ENCODE assay signal across 1 cellular context in the genomic region with DNA sequence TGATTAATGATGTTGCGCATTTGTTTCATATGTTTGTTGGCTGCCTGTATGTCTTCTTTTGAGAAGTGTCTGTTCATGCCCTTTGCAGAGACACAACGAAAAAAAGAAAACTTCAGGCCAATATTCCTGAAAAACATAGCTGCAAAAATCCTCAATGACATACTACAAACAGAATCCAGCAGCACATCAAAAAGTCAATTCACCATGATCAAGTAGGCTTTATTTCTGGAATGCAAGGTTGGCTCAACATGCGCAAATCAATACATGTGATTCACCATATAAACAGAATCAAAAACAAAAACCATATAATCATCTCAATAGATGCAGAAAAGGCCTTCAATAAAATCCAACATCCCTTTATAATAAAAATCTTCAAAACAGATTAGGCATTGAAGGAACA.
TF ChIP-seq lines count a peak whose summit lies in the region.

No MANE protein-coding gene starts in this region.

TF ChIP-seq in K562, 482 proteins besides CTCF, POLR2A, EP300 and RAD21:
- no peak for TF ChIP-seq MECOM (CRISPR knock-in tag; IDR thresholded peaks at IDR 0.05)
- TF ChIP-seq MTA1 (IDR thresholded peaks at IDR 0.05; ENCODE audit: borderline replicate concordance) = no peak
- TF ChIP-seq, protein P1, sequence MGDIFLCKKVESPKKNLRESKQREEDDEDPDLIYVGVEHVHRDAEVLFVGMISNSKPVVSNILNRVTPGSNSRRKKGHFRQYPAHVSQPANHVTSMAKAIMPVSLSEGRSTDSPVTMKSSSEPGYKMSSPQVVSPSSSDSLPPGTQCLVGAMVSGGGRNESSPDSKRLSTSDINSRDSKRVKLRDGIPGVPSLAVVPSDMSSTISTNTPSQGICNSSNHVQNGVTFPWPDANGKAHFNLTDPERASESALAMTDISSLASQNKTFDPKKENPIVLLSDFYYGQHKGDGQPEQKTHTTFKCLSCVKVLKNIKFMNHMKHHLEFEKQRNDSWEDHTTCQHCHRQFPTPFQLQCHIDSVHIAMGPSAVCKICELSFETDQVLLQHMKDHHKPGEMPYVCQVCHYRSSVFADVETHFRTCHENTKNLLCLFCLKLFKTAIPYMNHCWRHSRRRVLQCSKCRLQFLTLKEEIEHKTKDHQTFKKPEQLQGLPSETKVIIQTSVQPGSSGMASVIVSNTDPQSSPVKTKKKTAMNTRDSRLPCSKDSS (IDR thresholded peaks at IDR 0.05; ENCODE audit: low read depth, partially characterized antibody) = peak; percentile 28
- no peak for TF ChIP-seq MAZ (CRISPR knock-in tag; conservative IDR thresholded peaks at IDR 0.05 in 1 of 2, IDR thresholded peaks at IDR 0.05 in 1 of 2)
- TF ChIP-seq, protein P2, sequence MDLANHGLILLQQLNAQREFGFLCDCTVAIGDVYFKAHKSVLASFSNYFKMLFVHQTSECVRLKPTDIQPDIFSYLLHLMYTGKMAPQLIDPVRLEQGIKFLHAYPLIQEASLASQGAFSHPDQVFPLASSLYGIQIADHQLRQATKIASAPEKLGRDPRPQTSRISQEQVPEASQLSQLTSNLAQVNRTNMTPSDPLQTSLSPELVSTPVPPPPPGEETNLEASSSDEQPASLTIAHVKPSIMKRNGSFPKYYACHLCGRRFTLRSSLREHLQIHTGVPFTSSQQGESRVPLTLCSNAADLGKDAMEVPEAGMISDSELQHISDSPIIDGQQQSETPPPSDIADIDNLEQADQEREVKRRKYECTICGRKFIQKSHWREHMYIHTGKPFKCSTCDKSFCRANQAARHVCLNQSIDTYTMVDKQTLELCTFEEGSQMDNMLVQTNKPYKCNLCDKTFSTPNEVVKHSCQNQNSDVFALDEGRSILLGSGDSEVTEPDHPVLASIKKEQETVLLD (IDR thresholded peaks at IDR 0.05) = no peak
- peak; percentile 56; the same call in 1 of the 2 replicates for TF ChIP-seq CBX5 (IDR thresholded peaks at IDR 0.05; ENCODE audit: borderline replicate concordance, low read depth)
- no peak for TF ChIP-seq SIRT6 (IDR thresholded peaks at IDR 0.05; ENCODE audit: low read depth, low read length)
- TF ChIP-seq, protein P3, sequence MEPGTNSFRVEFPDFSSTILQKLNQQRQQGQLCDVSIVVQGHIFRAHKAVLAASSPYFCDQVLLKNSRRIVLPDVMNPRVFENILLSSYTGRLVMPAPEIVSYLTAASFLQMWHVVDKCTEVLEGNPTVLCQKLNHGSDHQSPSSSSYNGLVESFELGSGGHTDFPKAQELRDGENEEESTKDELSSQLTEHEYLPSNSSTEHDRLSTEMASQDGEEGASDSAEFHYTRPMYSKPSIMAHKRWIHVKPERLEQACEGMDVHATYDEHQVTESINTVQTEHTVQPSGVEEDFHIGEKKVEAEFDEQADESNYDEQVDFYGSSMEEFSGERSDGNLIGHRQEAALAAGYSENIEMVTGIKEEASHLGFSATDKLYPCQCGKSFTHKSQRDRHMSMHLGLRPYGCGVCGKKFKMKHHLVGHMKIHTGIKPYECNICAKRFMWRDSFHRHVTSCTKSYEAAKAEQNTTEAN (CRISPR knock-in tag; IDR thresholded peaks at IDR 0.05) = no peak
- TF ChIP-seq NBN (IDR thresholded peaks at IDR 0.05; ENCODE audit: low read depth) = no peak
- TF ChIP-seq CBX2 (IDR thresholded peaks at IDR 0.05; ENCODE audit: insufficient read depth, low read length, poor library complexity, severe bottlenecking) = no peak
- TF ChIP-seq STAT5A (IDR thresholded peaks at IDR 0.05; ENCODE audit: borderline replicate concordance, low read length) = no peak
- TF ChIP-seq TRIM28 (IDR thresholded peaks at IDR 0.05) = peak; percentile 72; the same call in 1 of the 2 replicates
- no peak for TF ChIP-seq CTCFL (IDR thresholded peaks at IDR 0.05; ENCODE audit: borderline replicate concordance, insufficient read depth, low read depth, low read length, poor library complexity, severe bottlenecking)
- no peak for TF ChIP-seq FOXP4 (CRISPR knock-in tag; IDR thresholded peaks at IDR 0.05; ENCODE audit: borderline replicate concordance)
- no peak for TF ChIP-seq NFIC (IDR thresholded peaks at IDR 0.05)
- TF ChIP-seq, protein P4, sequence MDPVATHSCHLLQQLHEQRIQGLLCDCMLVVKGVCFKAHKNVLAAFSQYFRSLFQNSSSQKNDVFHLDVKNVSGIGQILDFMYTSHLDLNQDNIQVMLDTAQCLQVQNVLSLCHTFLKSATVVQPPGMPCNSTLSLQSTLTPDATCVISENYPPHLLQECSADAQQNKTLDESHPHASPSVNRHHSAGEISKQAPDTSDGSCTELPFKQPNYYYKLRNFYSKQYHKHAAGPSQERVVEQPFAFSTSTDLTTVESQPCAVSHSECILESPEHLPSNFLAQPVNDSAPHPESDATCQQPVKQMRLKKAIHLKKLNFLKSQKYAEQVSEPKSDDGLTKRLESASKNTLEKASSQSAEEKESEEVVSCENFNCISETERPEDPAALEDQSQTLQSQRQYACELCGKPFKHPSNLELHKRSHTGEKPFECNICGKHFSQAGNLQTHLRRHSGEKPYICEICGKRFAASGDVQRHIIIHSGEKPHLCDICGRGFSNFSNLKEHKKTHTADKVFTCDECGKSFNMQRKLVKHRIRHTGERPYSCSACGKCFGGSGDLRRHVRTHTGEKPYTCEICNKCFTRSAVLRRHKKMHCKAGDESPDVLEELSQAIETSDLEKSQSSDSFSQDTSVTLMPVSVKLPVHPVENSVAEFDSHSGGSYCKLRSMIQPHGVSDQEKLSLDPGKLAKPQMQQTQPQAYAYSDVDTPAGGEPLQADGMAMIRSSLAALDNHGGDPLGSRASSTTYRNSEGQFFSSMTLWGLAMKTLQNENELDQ (CRISPR knock-in tag; IDR thresholded peaks at IDR 0.05; ENCODE audit: borderline replicate concordance) = no peak
- TF ChIP-seq RBM15 (IDR thresholded peaks at IDR 0.05; ENCODE audit: insufficient read depth, low read length) = no peak
- peak; percentile 45 to 61; a peak in 2 of 4 replicates for TF ChIP-seq TRIM24 (IDR thresholded peaks at IDR 0.05)
- no peak for TF ChIP-seq HES1 (IDR thresholded peaks at IDR 0.05; ENCODE audit: low read depth)
- peak in 1 of 2 experiments; percentile 84; a peak in 2 of 3 replicates for TF ChIP-seq CBX3 (IDR thresholded peaks at IDR 0.05; ENCODE audit: borderline replicate concordance in 1 of 2, low read length in 2 of 2)
- TF ChIP-seq POLR3A (IDR thresholded peaks at IDR 0.05; ENCODE audit: borderline replicate concordance, extremely low read depth, insufficient read depth, insufficient read length) = no peak
- TF ChIP-seq SAFB2 (IDR thresholded peaks at IDR 0.05; ENCODE audit: borderline replicate concordance, low read depth, low read length, severe bottlenecking) = no peak
- TF ChIP-seq, protein P5, sequence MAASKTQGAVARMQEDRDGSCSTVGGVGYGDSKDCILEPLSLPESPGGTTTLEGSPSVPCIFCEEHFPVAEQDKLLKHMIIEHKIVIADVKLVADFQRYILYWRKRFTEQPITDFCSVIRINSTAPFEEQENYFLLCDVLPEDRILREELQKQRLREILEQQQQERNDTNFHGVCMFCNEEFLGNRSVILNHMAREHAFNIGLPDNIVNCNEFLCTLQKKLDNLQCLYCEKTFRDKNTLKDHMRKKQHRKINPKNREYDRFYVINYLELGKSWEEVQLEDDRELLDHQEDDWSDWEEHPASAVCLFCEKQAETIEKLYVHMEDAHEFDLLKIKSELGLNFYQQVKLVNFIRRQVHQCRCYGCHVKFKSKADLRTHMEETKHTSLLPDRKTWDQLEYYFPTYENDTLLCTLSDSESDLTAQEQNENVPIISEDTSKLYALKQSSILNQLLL (CRISPR knock-in tag; IDR thresholded peaks at IDR 0.05; ENCODE audit: borderline replicate concordance) = no peak
- TF ChIP-seq TFAM (CRISPR knock-in tag; conservative IDR thresholded peaks at IDR 0.05) = no peak
- TF ChIP-seq CBFA2T3 (IDR thresholded peaks at IDR 0.05) = no peak
- no peak for TF ChIP-seq ZNF431 (CRISPR knock-in tag; IDR thresholded peaks at IDR 0.05)
- TF ChIP-seq ZNF324 (CRISPR knock-in tag; IDR thresholded peaks at IDR 0.05) = peak; percentile 98
- no peak for TF ChIP-seq TGIF2 (CRISPR knock-in tag; IDR thresholded peaks at IDR 0.05)
